In genomic region chr9:96666653-96667362, GRCh38 we compare ENCODE assay signal across 8 cellular contexts. TPM values are rescaled to one million over a fixed set of nuclear protein-coding genes. Genes with fewer than 3 reads are reported as not detected.
DNase-seq lines count a peak whose midpoint lies in the region; ATAC-seq and TF ChIP-seq lines count a peak whose summit lies in the region.
"Not testable (repeated sequence)": the region's sequence is repeated elsewhere in the genome, so short reads cannot be mapped to it uniquely, and the experiment has no call there.

No MANE protein-coding gene starts in this region.

- TF ChIP-seq CTCF in esophagus squamous epithelium (IDR thresholded peaks at IDR 0.05) (peak; percentile 40 to 82 (median 76)), lower lobe of right lung (IDR thresholded peaks at IDR 0.05) (peak; percentile 72)

- H3K27me3 ChIP-seq in esophagus squamous epithelium; lower lobe of right lung (ENCODE audit: low read depth): not testable (repeated sequence)

- not testable (repeated sequence) for H3K4me1 ChIP-seq in esophagus squamous epithelium, lower lobe of right lung

- intact Hi-C loops in esophagus squamous epithelium (cut with DNase I) (loop anchor here (10.0 kb wide), 2 partner anchors 232 to 342 kb away; no protein-coding TSS in a partner anchor), lower lobe of right lung (cut with DNase I) (loop anchor here (10.0 kb wide), 1 partner anchor 342 kb away; no protein-coding TSS in a partner anchor)

- not testable (repeated sequence) for H3K4me3 ChIP-seq in esophagus squamous epithelium, lower lobe of right lung

- H3K36me3 Mint-ChIP-seq in activated CD8-positive, alpha-beta memory T cell treated with anti-CD3 and anti-CD28 coated beads, Interleukin-2, amount 10 ng/mL, durations not matched to agents 7 days and 5 days; stimulated activated memory B cell treated with anti-CD40 and anti-IgM and Interleukin-4, amounts not matched to agents 10 μg/mL and 1 μg/mL and 100 μg/mL, for 72 hours: not testable (repeated sequence)

- TF ChIP-seq RAD21 in Ishikawa (IDR thresholded peaks at IDR 0.05; ENCODE audit: low read depth): peak; percentile 79

- not testable (repeated sequence) for TF ChIP-seq EP300 in Ishikawa (IDR thresholded peaks at IDR 0.05; ENCODE audit: borderline replicate concordance)

- TF ChIP-seq POLR2A in esophagus squamous epithelium (IDR thresholded peaks at IDR 0.05): not testable (repeated sequence)

- not testable (repeated sequence) for H3K9me3 Mint-ChIP-seq in activated CD8-positive, alpha-beta memory T cell treated with anti-CD3 and anti-CD28 coated beads, Interleukin-2, amount 10 ng/mL, durations not matched to agents 7 days and 5 days (ENCODE audit: low read depth); stimulated activated memory B cell treated with anti-CD40 and anti-IgM and Interleukin-4, amounts not matched to agents 10 μg/mL and 1 μg/mL and 100 μg/mL, for 72 hours

- H3K4me3 Mint-ChIP-seq in activated CD8-positive, alpha-beta memory T cell treated with anti-CD3 and anti-CD28 coated beads, Interleukin-2, amount 10 ng/mL, durations not matched to agents 7 days and 5 days; stimulated activated memory B cell treated with anti-CD40 and anti-IgM and Interleukin-4, amounts not matched to agents 10 μg/mL and 1 μg/mL and 100 μg/mL, for 72 hours: not testable (repeated sequence)

- H3K27ac Mint-ChIP-seq in activated CD8-positive, alpha-beta memory T cell treated with anti-CD3 and anti-CD28 coated beads, Interleukin-2, amount 10 ng/mL, durations not matched to agents 7 days and 5 days; stimulated activated memory B cell treated with anti-CD40 and anti-IgM and Interleukin-4, amounts not matched to agents 10 μg/mL and 1 μg/mL and 100 μg/mL, for 72 hours: not testable (repeated sequence)

- H3K27me3 Mint-ChIP-seq in activated CD8-positive, alpha-beta memory T cell treated with anti-CD3 and anti-CD28 coated beads, Interleukin-2, amount 10 ng/mL, durations not matched to agents 7 days and 5 days; stimulated activated memory B cell treated with anti-CD40 and anti-IgM and Interleukin-4, amounts not matched to agents 10 μg/mL and 1 μg/mL and 100 μg/mL, for 72 hours: not testable (repeated sequence)

- WGBS in esophagus squamous epithelium, 2 donors: 58 to 70% methylated on average over 9 to 12 of the region's 15 CpGs

- ATAC-seq in GM19463 (IDR thresholded peaks at IDR 0.05; ENCODE audit: unreplicated experiment) (peak; percentile 58), lower lobe of right lung (peak; percentile 82)
- ATAC-seq in activated CD8-positive, alpha-beta memory T cell treated with anti-CD3 and anti-CD28 coated beads, Interleukin-2, amount 10 ng/mL, durations not matched to agents 7 days and 5 days: peak; percentile 64
- ATAC-seq in stimulated activated memory B cell treated with anti-CD40 and anti-IgM and Interleukin-4, amounts not matched to agents 10 μg/mL and 1 μg/mL and 100 μg/mL, for 72 hours: peak; percentile 78

- not testable (repeated sequence) for H3K27ac ChIP-seq in esophagus squamous epithelium, lower lobe of right lung

- not testable (repeated sequence) for H3K4me1 Mint-ChIP-seq in activated CD8-positive, alpha-beta memory T cell treated with anti-CD3 and anti-CD28 coated beads, Interleukin-2, amount 10 ng/mL, durations not matched to agents 7 days and 5 days; stimulated activated memory B cell treated with anti-CD40 and anti-IgM and Interleukin-4, amounts not matched to agents 10 μg/mL and 1 μg/mL and 100 μg/mL, for 72 hours

- H3K9me3 ChIP-seq in esophagus squamous epithelium, lower lobe of right lung: not testable (repeated sequence)

- CTCF ChIA-PET in activated CD8-positive, alpha-beta memory T cell treated with anti-CD3 and anti-CD28 coated beads, Interleukin-2, amount 10 ng/mL, durations not matched to agents 7 days and 5 days (lab: Charles Lee): interaction anchor here (0.7 to 2.0 kb wide), 10 partner anchors 11 to 434 kb away, joined by 3 to 11 read pairs (median 3); partner anchors contain the start of gene HABP4

- peak; percentile 54 for DNase-seq in COR-L47 (lab: John Stamatoyannopoulos, UW)
- DNase-seq in NOMO-1 (lab: John Stamatoyannopoulos, UW; ENCODE audit: unreplicated experiment in 2 of 2): peak; percentile 23 to 58
- peak; percentile 44 for DNase-seq in activated CD8-positive, alpha-beta memory T cell treated with anti-CD3 and anti-CD28 coated beads, Interleukin-2, amount 10 ng/mL, durations not matched to agents 7 days and 5 days
- not testable (repeated sequence) for DNase-seq in esophagus squamous epithelium (lab: John Stamatoyannopoulos, UW); lower lobe of right lung

- H3K36me3 ChIP-seq in esophagus squamous epithelium, lower lobe of right lung: not testable (repeated sequence)

RNA-seq across cellular contexts. Expression of gene PRXL2C, which starts 11.7 kb away (rescaled TPM):
- 10 to 100 TPM in 1 of 2 experiments, 1 to 10 TPM in 1; 7.0 to 10.0 TPM for total RNA-seq in activated CD8-positive, alpha-beta memory T cell treated with anti-CD3 and anti-CD28 coated beads, Interleukin-2, amount 10 ng/mL, durations not matched to agents 7 days and 5 days
- total RNA-seq in esophagus squamous epithelium (10 to 100 TPM in 1 of 4 donors, 1 to 10 TPM in 2, under 1 TPM in 1; 0.95 to 12.2 (median 5.6) TPM), lower lobe of right lung (28.0 TPM)

RNA-seq across cellular contexts. Expression of gene CDC14B, which starts 47.2 kb away (rescaled TPM):
- 1 to 10 TPM; 1.1 to 4.8 TPM for total RNA-seq in activated CD8-positive, alpha-beta memory T cell treated with anti-CD3 and anti-CD28 coated beads, Interleukin-2, amount 10 ng/mL, durations not matched to agents 7 days and 5 days
- total RNA-seq in esophagus squamous epithelium (10 to 100 TPM in 2 of 4 donors, 1 to 10 TPM in 2; 2.7 to 14.8 (median 9.1) TPM), lower lobe of right lung (16.0 TPM)
